8 cellular contexts compared by ENCODE assay signal in genomic region chr20:25195014-25195961, GRCh38. TPM values are rescaled to one million over a fixed set of nuclear protein-coding genes. Genes with fewer than 3 reads are reported as not detected.
DNase-seq lines count a peak whose midpoint lies in the region; ATAC-seq and TF ChIP-seq lines count a peak whose summit lies in the region.

TSS of gene ENTPD6 (plus strand) at chr20:25195712. CDS start at chr20:25206537, 10,825 bp downstream.

- peak within 1 kb of the TSS; percentile 22; the same call in 1 of the 2 replicates for H3K27ac ChIP-seq in HUES64 (ENCODE audit: low read depth, low read length)
- peak within 1 kb of the TSS; percentile 14 for H3K27ac ChIP-seq in OCI-LY1 (ENCODE audit: low read depth, low read length, poor library complexity, severe bottlenecking)

- H3K36me3 ChIP-seq in HUES64 (ENCODE audit: insufficient read depth, low read length) (no peaks in the 10 kb centered on the region), OCI-LY1 (ENCODE audit: insufficient read depth, low read length) (no peaks in the 10 kb centered on the region; the same call in 1 of the 2 replicates)

- TF ChIP-seq CTCF in OCI-LY1 (IDR thresholded peaks at IDR 0.05; ENCODE audit: low read length) (no peak; the same call in 1 of the 2 replicates), epithelial cell of esophagus (IDR thresholded peaks at IDR 0.05; ENCODE audit: insufficient read depth, low read depth, low read length, missing control alignments) (no peak)

- DNase-seq in DMS 273 (lab: John Stamatoyannopoulos, UW; ENCODE audit: unreplicated experiment) (peak; percentile 96), activated T-cell treated with anti-CD3 and anti-CD28 coated beads for 24 hours (ENCODE audit: low read depth) (peak; percentile 88), epithelial cell of esophagus (ENCODE audit: low read depth) (peak; percentile 84), mucosa of gallbladder (ENCODE audit: low spot score) (peak; percentile 93)
- peak; percentile 89 for DNase-seq in stimulated activated CD8-positive, alpha-beta memory T cell treated with anti-CD3 and anti-CD28 coated beads, Interleukin-4, amount 100 ng/mL, for 24 hours (ENCODE audit: low read depth)

- H4K20me1 ChIP-seq in OCI-LY1 (ENCODE audit: insufficient read depth, low read length) = no peaks in the 10 kb centered on the region

- H3K4me2 ChIP-seq in OCI-LY1 (ENCODE audit: low read length) = peak within 1 kb of the TSS; percentile 82

- WGBS in HUES64 = 9% methylated on average over 75 of the region's 75 CpGs

- H3K4me3 ChIP-seq in HUES64 (ENCODE audit: low read length) (peak within 1 kb of the TSS; percentile 72), OCI-LY1 (ENCODE audit: low read depth, low read length, poor library complexity, severe bottlenecking) (peak within 1 kb of the TSS; percentile 82), epithelial cell of esophagus (ENCODE audit: low read length) (peak within 1 kb of the TSS; percentile 85)

- peak; percentile 71 for ATAC-seq in GM21515 (IDR thresholded peaks at IDR 0.05; ENCODE audit: unreplicated experiment)

- H2AFZ ChIP-seq in OCI-LY1 (ENCODE audit: low read length) = no peak within 1 kb of the TSS

- H3K4me1 ChIP-seq in HUES64 (ENCODE audit: insufficient read depth, low read length) = peaks cover 17% of the 10 kb centered on the region
- H3K4me1 ChIP-seq in OCI-LY1 (ENCODE audit: insufficient read depth, low read length, severe bottlenecking) = peaks cover 41% of the 10 kb centered on the region

- H3K79me2 ChIP-seq in OCI-LY1 (ENCODE audit: insufficient read depth, low read length) = no peaks in the 10 kb centered on the region; the same call in 1 of the 2 replicates

- H3K9me3 ChIP-seq in HUES64 (ENCODE audit: insufficient read depth, low read depth, low read length) (no peaks in the 10 kb centered on the region), OCI-LY1 (ENCODE audit: low read length) (no peaks in the 10 kb centered on the region)

- no peaks in the 10 kb centered on the region for H3F3A ChIP-seq in OCI-LY1 (ENCODE audit: insufficient read depth, low read length)

- peaks cover 13% of the 10 kb centered on the region; the same call in 1 of the 2 replicates for H3K27me3 ChIP-seq in HUES64 (ENCODE audit: insufficient read depth, low read length)
- peaks cover 12% of the 10 kb centered on the region; the same call in 1 of the 2 replicates for H3K27me3 ChIP-seq in OCI-LY1 (ENCODE audit: insufficient read depth, low read length)

- H3K9ac ChIP-seq in HUES64 (ENCODE audit: low read depth, low read length) = peak within 1 kb of the TSS; percentile 82
- peak within 1 kb of the TSS; percentile 76 for H3K9ac ChIP-seq in OCI-LY1 (ENCODE audit: low read length)

- H3K9me2 ChIP-seq in OCI-LY1 (ENCODE audit: low read depth, low read length) = no peaks in the 10 kb centered on the region

RNA-seq across cellular contexts. Expression of gene ENTPD6, which starts in this region (rescaled TPM):
- polyA plus RNA-seq in HUES64 (2013, experiment 1 of 2) = 32.4 TPM
- polyA plus RNA-seq in HUES64 (2013, experiment 2 of 2) = 30.2 TPM
- total RNA-seq in mucosa of gallbladder = 133 TPM

Comparison
In these comparisons a context has a peak if more than half of its experiments do, and no peak if none do; other contexts are left out.
1. Peak in every context shown above with its lines: DNase-seq, ATAC-seq, H3K4me3 ChIP-seq and H3K27ac ChIP-seq.